Comparison of ENCODE assay signal across 35 cellular contexts in the genomic region with DNA sequence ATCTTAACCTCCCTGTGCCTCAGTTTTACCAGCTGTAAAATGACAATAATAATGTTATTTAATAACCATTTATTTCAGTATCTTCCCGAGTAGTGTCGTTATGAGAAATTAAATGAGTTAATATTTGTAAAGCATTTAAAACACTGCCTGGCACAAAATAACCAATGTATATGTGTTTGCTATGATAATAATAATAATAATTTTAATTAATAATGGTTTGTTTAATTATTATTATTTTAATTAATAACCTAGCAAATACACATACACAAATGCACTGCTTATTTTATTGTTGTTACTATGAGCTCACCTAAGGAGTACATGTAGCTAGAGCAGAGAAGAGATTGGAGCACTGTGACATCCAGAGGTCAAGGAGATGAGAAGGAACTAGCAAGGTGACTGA.
"Had no signal": no experiment of that assay in that cellular context is flagged by ENCODE, and none has a peak within 500 bp of the region (broad histone marks: within the 10 kb centered on the region; RNA-seq: fewer than 3 reads in every experiment).

No MANE protein-coding gene starts in this region.

- FAIRE-seq: astrocyte, bronchial epithelial cell had no signal

- ATAC-seq: activated naive CD4-positive, alpha-beta T cell treated with anti-CD3 and anti-CD28 coated beads, Interleukin-2, amount 50 U/mL, for 72 hours; activated naive CD8-positive, alpha-beta T cell treated with anti-CD3 and anti-CD28 coated beads, Interleukin-2, amount 50 U/mL, for 24 hours; activated T-cell treated with anti-CD3 and anti-CD28 coated beads, Interleukin-2, amount 50 U/mL, for 4 hours; activated T-cell treated with anti-CD3 and anti-CD28 coated beads, Interleukin-2, amount 50 U/mL, for 72 hours; activated T-helper 17 cell treated with anti-CD3 and anti-CD28 coated beads, Interleukin-2, amount 50 U/mL, for 72 hours; body of pancreas had no signal

- H3K27ac Mint-ChIP-seq: activated naive CD4-positive, alpha-beta T cell treated with anti-CD3 and anti-CD28 coated beads for 36 hours; activated naive CD4-positive, alpha-beta T cell treated with anti-CD3 and anti-CD28 coated beads, Interleukin-2, amount 10 ng/mL, durations not matched to agents 7 days and 5 days; activated naive CD4-positive, alpha-beta T cell treated with anti-CD3 and anti-CD28 coated beads, Interleukin-2, amount 50 U/mL, for 24 hours; activated naive CD4-positive, alpha-beta T cell treated with anti-CD3 and anti-CD28 coated beads, Interleukin-2, amount 50 U/mL, for 72 hours; activated naive CD8-positive, alpha-beta T cell; activated naive CD8-positive, alpha-beta T cell treated with anti-CD3 and anti-CD28 coated beads for 36 hours; activated naive CD8-positive, alpha-beta T cell treated with anti-CD3 and anti-CD28 coated beads, Interleukin-2, amount 10 ng/mL, durations not matched to agents 7 days and 5 days; activated naive CD8-positive, alpha-beta T cell treated with anti-CD3 and anti-CD28 coated beads, Interleukin-2, amount 50 U/mL, for 24 hours; activated T-cell treated with anti-CD3 and anti-CD28 coated beads, Interleukin-2, amount 50 U/mL, for 72 hours; activated T-helper 1 cell treated with anti-CD3 and anti-CD28 coated beads, Interleukin-12 subunit alpha, Interleukin-12 subunit beta, Interleukin-2, Interleukin-4 antibody, amounts not matched to agents 30 ng/mL and 10 ng/mL and 1 ng/mL, durations not matched to agents 14 hours and 24 hours and 36 hours; activated T-helper 17 cell treated with anti-CD3 and anti-CD28 coated beads, Interleukin-2, amount 50 U/mL, for 72 hours; activated T-helper 2 cell treated with anti-CD3 and anti-CD28 coated beads, Interferon-gamma antibody, Interleukin-2, Interleukin-4, amounts not matched to agents 10 μg/mL and 5 μg/mL and 100 μg/mL, durations not matched to agents 14 hours and 24 hours and 36 hours; brain had no signal

- H3K27me3 Mint-ChIP-seq: activated naive CD4-positive, alpha-beta T cell treated with anti-CD3 and anti-CD28 coated beads, Interleukin-2, amount 50 U/mL, for 24 hours; activated naive CD8-positive, alpha-beta T cell treated with anti-CD3 and anti-CD28 coated beads for 36 hours; activated naive CD8-positive, alpha-beta T cell treated with anti-CD3 and anti-CD28 coated beads, Interleukin-2, amount 50 U/mL, for 24 hours had no signal

- H3K36me3 Mint-ChIP-seq: activated naive CD4-positive, alpha-beta T cell treated with anti-CD3 and anti-CD28 coated beads, Interleukin-2, amount 10 ng/mL, durations not matched to agents 7 days and 5 days; activated naive CD4-positive, alpha-beta T cell treated with anti-CD3 and anti-CD28 coated beads, Interleukin-2, amount 50 U/mL, for 24 hours; activated naive CD4-positive, alpha-beta T cell treated with anti-CD3 and anti-CD28 coated beads, Interleukin-2, amount 50 U/mL, for 72 hours; activated naive CD8-positive, alpha-beta T cell treated with anti-CD3 and anti-CD28 coated beads for 36 hours; activated naive CD8-positive, alpha-beta T cell treated with anti-CD3 and anti-CD28 coated beads, Interleukin-2, amount 10 ng/mL, durations not matched to agents 7 days and 5 days; brain had no signal

- DNase-seq: activated effector memory CD4-positive, alpha-beta T cell treated with anti-CD3 and anti-CD28 coated beads, Interleukin-2, amount 50 U/mL, for 16 hours; activated effector memory CD4-positive, alpha-beta T cell treated with Interleukin-2 at 50 U/mL for 16 hours; activated gamma-delta T cell; activated gamma-delta T cell treated with Interleukin-2 at 50 U/mL for 16 hours; activated naive CD4-positive, alpha-beta T cell; activated naive CD4-positive, alpha-beta T cell treated with anti-CD3 and anti-CD28 coated beads for 36 hours; activated naive CD4-positive, alpha-beta T cell treated with anti-CD3 and anti-CD28 coated beads, Interleukin-2, amount 10 ng/mL, durations not matched to agents 7 days and 5 days; activated naive CD4-positive, alpha-beta T cell treated with anti-CD3 and anti-CD28 coated beads, Interleukin-2, amount 50 U/mL, for 16 hours; activated naive CD4-positive, alpha-beta T cell treated with Interleukin-2 at 50 U/mL for 16 hours; activated naive CD8-positive, alpha-beta T cell treated with anti-CD3 and anti-CD28 coated beads for 36 hours; activated naive CD8-positive, alpha-beta T cell treated with anti-CD3 and anti-CD28 coated beads, Interleukin-2, amount 10 ng/mL, durations not matched to agents 7 days and 5 days; activated naive CD8-positive, alpha-beta T cell treated with anti-CD3 and anti-CD28 coated beads, Interleukin-2, amount 50 U/mL, for 24 hours; activated T-cell treated with anti-CD3 and anti-CD28 coated beads, Interleukin-2, amount 50 U/mL, for 4 hours; activated T-cell treated with anti-CD3 and anti-CD28 coated beads, Interleukin-2, amount 50 U/mL, for 48 hours; activated T-cell treated with anti-CD3 and anti-CD28 coated beads, Interleukin-2, amount 50 U/mL, for 72 hours; adrenal gland; amniotic stem cell; amygdala; anterior cingulate cortex; aorta; body of pancreas; brain microvascular endothelial cell; caudate nucleus; central memory CD4-positive, alpha-beta T cell; cerebellar nuclear complex had no signal

- H3K4me3 Mint-ChIP-seq: activated naive CD4-positive, alpha-beta T cell treated with anti-CD3 and anti-CD28 coated beads for 36 hours; activated naive CD4-positive, alpha-beta T cell treated with anti-CD3 and anti-CD28 coated beads, Interleukin-2, amount 10 ng/mL, durations not matched to agents 7 days and 5 days; activated naive CD4-positive, alpha-beta T cell treated with anti-CD3 and anti-CD28 coated beads, Interleukin-2, amount 50 U/mL, for 24 hours; activated naive CD8-positive, alpha-beta T cell; activated naive CD8-positive, alpha-beta T cell treated with anti-CD3 and anti-CD28 coated beads for 36 hours; activated naive CD8-positive, alpha-beta T cell treated with anti-CD3 and anti-CD28 coated beads, Interleukin-2, amount 10 ng/mL, durations not matched to agents 7 days and 5 days; activated naive CD8-positive, alpha-beta T cell treated with anti-CD3 and anti-CD28 coated beads, Interleukin-2, amount 50 U/mL, for 24 hours; activated T-cell treated with anti-CD3 and anti-CD28 coated beads, Interleukin-2, amount 50 U/mL, for 4 hours; activated T-cell treated with anti-CD3 and anti-CD28 coated beads, Interleukin-2, amount 50 U/mL, for 72 hours; activated T-helper 1 cell treated with anti-CD3 and anti-CD28 coated beads, Interleukin-12 subunit alpha, Interleukin-12 subunit beta, Interleukin-2, Interleukin-4 antibody, amounts not matched to agents 30 ng/mL and 10 ng/mL and 1 ng/mL, durations not matched to agents 14 hours and 24 hours and 36 hours; activated T-helper 17 cell treated with anti-CD3 and anti-CD28 coated beads, Interleukin-2, amount 50 U/mL, for 72 hours; brain; central memory CD8-positive, alpha-beta T cell had no signal

- H3K9me3 Mint-ChIP-seq: activated naive CD4-positive, alpha-beta T cell treated with anti-CD3 and anti-CD28 coated beads for 36 hours; activated naive CD4-positive, alpha-beta T cell treated with anti-CD3 and anti-CD28 coated beads, Interleukin-2, amount 10 ng/mL, durations not matched to agents 7 days and 5 days; activated naive CD4-positive, alpha-beta T cell treated with anti-CD3 and anti-CD28 coated beads, Interleukin-2, amount 50 U/mL, for 24 hours; activated naive CD4-positive, alpha-beta T cell treated with anti-CD3 and anti-CD28 coated beads, Interleukin-2, amount 50 U/mL, for 72 hours; activated naive CD8-positive, alpha-beta T cell treated with anti-CD3 and anti-CD28 coated beads, Interleukin-2, amount 10 ng/mL, durations not matched to agents 7 days and 5 days; activated naive CD8-positive, alpha-beta T cell treated with anti-CD3 and anti-CD28 coated beads, Interleukin-2, amount 50 U/mL, for 24 hours; activated T-helper 1 cell treated with anti-CD3 and anti-CD28 coated beads, Interleukin-12 subunit alpha, Interleukin-12 subunit beta, Interleukin-2, Interleukin-4 antibody, amounts not matched to agents 30 ng/mL and 10 ng/mL and 1 ng/mL, durations not matched to agents 14 hours and 24 hours and 36 hours; activated T-helper 17 cell treated with anti-CD3 and anti-CD28 coated beads, Interleukin-2, amount 50 U/mL, for 72 hours; activated T-helper 2 cell treated with anti-CD3 and anti-CD28 coated beads, Interferon-gamma antibody, Interleukin-2, Interleukin-4, amounts not matched to agents 10 μg/mL and 5 μg/mL and 100 μg/mL, durations not matched to agents 14 hours and 24 hours and 36 hours had no signal

- H3K4me1 Mint-ChIP-seq: activated naive CD4-positive, alpha-beta T cell treated with anti-CD3 and anti-CD28 coated beads, Interleukin-2, amount 10 ng/mL, durations not matched to agents 7 days and 5 days; activated naive CD4-positive, alpha-beta T cell treated with anti-CD3 and anti-CD28 coated beads, Interleukin-2, amount 50 U/mL, for 24 hours; activated naive CD8-positive, alpha-beta T cell treated with anti-CD3 and anti-CD28 coated beads for 36 hours; activated naive CD8-positive, alpha-beta T cell treated with anti-CD3 and anti-CD28 coated beads, Interleukin-2, amount 50 U/mL, for 24 hours; activated T-helper 17 cell treated with anti-CD3 and anti-CD28 coated beads, Interleukin-2, amount 50 U/mL, for 72 hours had no signal
